In the genomic region with DNA sequence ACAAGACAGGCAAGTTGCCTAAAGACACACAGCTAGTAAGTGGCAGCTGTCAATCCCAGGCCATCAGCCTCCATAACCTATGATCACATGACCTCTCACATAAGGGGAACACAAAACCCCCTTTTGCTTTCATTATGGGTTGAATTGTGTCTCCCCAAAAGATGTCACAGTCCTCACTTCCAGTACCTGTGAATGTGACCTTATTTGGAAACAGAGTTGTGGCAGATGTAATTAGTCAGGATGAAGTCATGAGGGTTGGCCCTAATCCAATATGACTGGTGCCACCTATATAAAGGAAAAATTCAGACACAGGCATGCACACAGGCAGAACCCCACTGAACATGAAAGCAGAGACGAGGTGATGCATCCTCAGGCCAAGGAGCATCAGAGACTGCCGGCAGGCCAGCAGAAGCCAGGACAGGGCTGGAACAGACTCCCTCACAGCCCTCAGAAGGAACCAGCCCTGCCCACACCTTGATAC, we compare ENCODE assay signal across 8 cellular contexts. TPM values are rescaled to one million over a fixed set of nuclear protein-coding genes. Genes with fewer than 3 reads are reported as not detected.
DNase-seq lines count a peak whose midpoint lies in the region; ATAC-seq and TF ChIP-seq lines count a peak whose summit lies in the region.

No MANE protein-coding gene starts in this region.

- H3K27me3 Mint-ChIP-seq in naive B cell: no peaks in the 10 kb centered on the region

- no peaks in the 10 kb centered on the region for H3K9me2 ChIP-seq in HCT116 (ENCODE audit: insufficient read depth)

- peaks cover 13 to 34% of the 10 kb centered on the region in 2 experiments for H3K4me1 ChIP-seq in HCT116 (ENCODE audit: control insufficient read depth in 1 of 2, insufficient read depth in 2 of 2, low read length in 2 of 2)

- H3K27ac Mint-ChIP-seq in naive B cell: peak overlapping the region; percentile 69 to 97 (median 90)

- H3K27me3 ChIP-seq in HCT116 (ENCODE audit: insufficient read depth, low read length): no peaks in the 10 kb centered on the region

- ATAC-seq in HCT116 (peak; percentile 91), naive B cell (ENCODE audit: low read depth in 2 of 2) (no peak), HG03571 (IDR thresholded peaks at IDR 0.05; ENCODE audit: unreplicated experiment) (no peak)

- H3K9ac ChIP-seq in HCT116 (ENCODE audit: low read length): no peak overlapping the region

- intact Hi-C loops in HCT116 (cut with micrococcal nuclease): no loop called here

- DNase-seq in HCT116 (ENCODE audit: low read depth, low spot score) (peak; percentile 80), NCI-H2171 (lab: John Stamatoyannopoulos, UW) (peak; percentile 59), naive B cell (no peak), NCI-H1092 treated with DMSO at 0.1 percent for 48 hours (lab: John Stamatoyannopoulos, UW) (no peak), AML-193 (lab: John Stamatoyannopoulos, UW) (no peak)
- peak; percentile 37 for DNase-seq in activated naive CD4-positive, alpha-beta T cell treated with Interleukin-2 at 50 U/mL for 16 hours
- no peak for DNase-seq in effector CD8-positive, alpha-beta T cell (lab: John Stamatoyannopoulos, UW)

- no peak for TF ChIP-seq CTCF in HCT116 (IDR thresholded peaks at IDR 0.05 in 2 of 3, conservative IDR thresholded peaks at IDR 0.05 in 1 of 3; ENCODE audit: borderline replicate concordance in 1 of 3, insufficient read depth in 1 of 3, low read depth in 2 of 3, low read length in 2 of 3)

- peak overlapping the region in 3 of 8 donors; percentile 22 to 62 (median 57) for H3K4me3 Mint-ChIP-seq in naive B cell

- no peak for TF ChIP-seq POLR2A in HCT116 (IDR thresholded peaks at IDR 0.05; ENCODE audit: borderline replicate concordance, extremely low read depth, insufficient read depth, insufficient read length)

- H3K36me3 ChIP-seq in HCT116 (ENCODE audit: control insufficient read depth in 1 of 2, insufficient read depth in 2 of 2, low read length in 2 of 2): no peaks in the 10 kb centered on the region

- CTCF ChIA-PET in HCT116 (lab: Charles Lee): interaction anchor here (1.0 kb wide), 1 partner anchor 84 kb away, joined by 3 read pairs; no protein-coding TSS in a partner anchor

- peaks cover 0 to 11% of the 10 kb centered on the region in 2 donors for H3K36me3 Mint-ChIP-seq in naive B cell

- H3K9me3 ChIP-seq in HCT116 (ENCODE audit: control insufficient read depth in 1 of 2, insufficient read depth in 1 of 2, low read depth in 1 of 2, low read length in 2 of 2): no peaks in the 10 kb centered on the region

- no peak overlapping the region for H2AFZ ChIP-seq in HCT116 (ENCODE audit: low read depth, low read length, poor library complexity, severe bottlenecking)

- H3K9me3 Mint-ChIP-seq in naive B cell: peaks cover 0 to 7% (median 0%) of the 10 kb centered on the region in 7 donors

- H3K27ac ChIP-seq in HCT116 (ENCODE audit: low read depth, low read length): no peak overlapping the region

- no peak overlapping the region for H3K4me3 ChIP-seq in HCT116 (replicated peaks in 1 of 2; ENCODE audit: low read depth in 1 of 2, low read length in 2 of 2)

- POLR2A ChIA-PET in HCT116 (lab: Charles Lee): no interaction called here

- H3K4me2 ChIP-seq in HCT116 (ENCODE audit: low read length): peak overlapping the region; percentile 48

- BruUV-seq in HCT116 (replicated peaks; lab: Mats Ljungman, UMichigan): no TSS peak

- RAD21 ChIA-PET in HCT116 (lab: Charles Lee; ENCODE audit: low non-redundant PET in 1 of 2, low total read pairs in 2 of 2, uncharacterized antibody in 2 of 2, unreplicated experiment in 2 of 2): no interaction called here

- peaks cover 30 to 55% (median 38%) of the 10 kb centered on the region in 3 donors for H3K4me1 Mint-ChIP-seq in naive B cell

- no peak; the same call in 1 of the 2 replicates for TF ChIP-seq RAD21 in HCT116 (IDR thresholded peaks at IDR 0.05; ENCODE audit: low read depth)

- no peaks in the 10 kb centered on the region for H4K20me1 ChIP-seq in HCT116 (ENCODE audit: insufficient read depth)

- H3K79me2 ChIP-seq in HCT116 (ENCODE audit: insufficient read depth, low read length): no peaks in the 10 kb centered on the region

TF ChIP-seq in HCT116, 20 proteins besides CTCF, POLR2A, EP300 and RAD21:
- TF ChIP-seq CEBPB (IDR thresholded peaks at IDR 0.05; ENCODE audit: low read depth) (peak; percentile 34; the same call in 1 of the 2 replicates), TCF7L2 (IDR thresholded peaks at IDR 0.05; ENCODE audit: borderline replicate concordance, extremely low read depth, insufficient read depth, insufficient read length) (peak; percentile 51), FOSL1 (IDR thresholded peaks at IDR 0.05; ENCODE audit: low read depth) (peak; percentile 85), SRF (IDR thresholded peaks at IDR 0.05; ENCODE audit: low read depth) (peak; percentile 99), SIN3A (IDR thresholded peaks at IDR 0.05; ENCODE audit: low read depth) (no peak), ZFX (IDR thresholded peaks at IDR 0.05) (no peak), POLR2AphosphoS5 (IDR thresholded peaks at IDR 0.05; ENCODE audit: low read depth, low read length) (peak; percentile 43; the same call in 1 of the 2 replicates), EGR1 (IDR thresholded peaks at IDR 0.05; ENCODE audit: low read depth) (no peak), SP1 (IDR thresholded peaks at IDR 0.05; ENCODE audit: low read depth) (peak; percentile 72), JUND (IDR thresholded peaks at IDR 0.05) (peak; percentile 58), CBX3 (IDR thresholded peaks at IDR 0.05; ENCODE audit: low read depth) (peak; percentile 80; the same call in 1 of the 2 replicates)
- TF ChIP-seq, protein P1, sequence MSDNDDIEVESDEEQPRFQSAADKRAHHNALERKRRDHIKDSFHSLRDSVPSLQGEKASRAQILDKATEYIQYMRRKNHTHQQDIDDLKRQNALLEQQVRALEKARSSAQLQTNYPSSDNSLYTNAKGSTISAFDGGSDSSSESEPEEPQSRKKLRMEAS (IDR thresholded peaks at IDR 0.05): peak; percentile 74
- TF ChIP-seq, protein P2, sequence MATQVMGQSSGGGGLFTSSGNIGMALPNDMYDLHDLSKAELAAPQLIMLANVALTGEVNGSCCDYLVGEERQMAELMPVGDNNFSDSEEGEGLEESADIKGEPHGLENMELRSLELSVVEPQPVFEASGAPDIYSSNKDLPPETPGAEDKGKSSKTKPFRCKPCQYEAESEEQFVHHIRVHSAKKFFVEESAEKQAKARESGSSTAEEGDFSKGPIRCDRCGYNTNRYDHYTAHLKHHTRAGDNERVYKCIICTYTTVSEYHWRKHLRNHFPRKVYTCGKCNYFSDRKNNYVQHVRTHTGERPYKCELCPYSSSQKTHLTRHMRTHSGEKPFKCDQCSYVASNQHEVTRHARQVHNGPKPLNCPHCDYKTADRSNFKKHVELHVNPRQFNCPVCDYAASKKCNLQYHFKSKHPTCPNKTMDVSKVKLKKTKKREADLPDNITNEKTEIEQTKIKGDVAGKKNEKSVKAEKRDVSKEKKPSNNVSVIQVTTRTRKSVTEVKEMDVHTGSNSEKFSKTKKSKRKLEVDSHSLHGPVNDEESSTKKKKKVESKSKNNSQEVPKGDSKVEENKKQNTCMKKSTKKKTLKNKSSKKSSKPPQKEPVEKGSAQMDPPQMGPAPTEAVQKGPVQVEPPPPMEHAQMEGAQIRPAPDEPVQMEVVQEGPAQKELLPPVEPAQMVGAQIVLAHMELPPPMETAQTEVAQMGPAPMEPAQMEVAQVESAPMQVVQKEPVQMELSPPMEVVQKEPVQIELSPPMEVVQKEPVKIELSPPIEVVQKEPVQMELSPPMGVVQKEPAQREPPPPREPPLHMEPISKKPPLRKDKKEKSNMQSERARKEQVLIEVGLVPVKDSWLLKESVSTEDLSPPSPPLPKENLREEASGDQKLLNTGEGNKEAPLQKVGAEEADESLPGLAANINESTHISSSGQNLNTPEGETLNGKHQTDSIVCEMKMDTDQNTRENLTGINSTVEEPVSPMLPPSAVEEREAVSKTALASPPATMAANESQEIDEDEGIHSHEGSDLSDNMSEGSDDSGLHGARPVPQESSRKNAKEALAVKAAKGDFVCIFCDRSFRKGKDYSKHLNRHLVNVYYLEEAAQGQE (IDR thresholded peaks at IDR 0.05; ENCODE audit: low read depth): no peak
- TF ChIP-seq, protein P3, sequence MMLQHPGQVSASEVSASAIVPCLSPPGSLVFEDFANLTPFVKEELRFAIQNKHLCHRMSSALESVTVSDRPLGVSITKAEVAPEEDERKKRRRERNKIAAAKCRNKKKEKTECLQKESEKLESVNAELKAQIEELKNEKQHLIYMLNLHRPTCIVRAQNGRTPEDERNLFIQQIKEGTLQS (IDR thresholded peaks at IDR 0.05): no peak

RNA-seq across cellular contexts. Expression of a gene that starts 33.6 kb away (rescaled TPM):
- 3.8 TPM for total RNA-seq in HCT116 (2021; ENCODE audit: unreplicated experiment)
- polyA plus RNA-seq in HCT116 (2012): 1.6 and 2.2 TPM in 2 replicates
- 10 to 100 TPM in 1 of 6 donors, 1 to 10 TPM in 5; 2.9 to 10.7 (median 5.4) TPM for polyA plus RNA-seq in naive B cell (ENCODE audit: low read depth in 6 of 6)

Comparison
In these comparisons a context has a peak if more than half of its experiments do, and no peak if none do; other contexts are left out.
1. DNase-seq: peak in HCT116 (single experiment), NCI-H2171 (single experiment) and activated naive CD4-positive, alpha-beta T cell treated with Interleukin-2 at 50 U/mL for 16 hours (single experiment); none in naive B cell (single experiment), NCI-H1092 treated with DMSO at 0.1 percent for 48 hours (single experiment), effector CD8-positive, alpha-beta T cell (single experiment) and AML-193 (0 of 2).